In genomic region chr1:218344814-218345672, GRCh38 we compare ENCODE assay signal across 1 cellular context.
TF ChIP-seq lines count a peak whose summit lies in the region.

TSS of gene TGFB2 (plus strand) at chr1:218345336. CDS start at chr1:218346702, 1,366 bp downstream.

TF ChIP-seq in HCT116, 20 proteins besides CTCF, POLR2A, EP300 and RAD21 (continued from another document):
- no peak for TF ChIP-seq MAX (IDR thresholded peaks at IDR 0.05)
- no peak for TF ChIP-seq FOSL1 (IDR thresholded peaks at IDR 0.05; ENCODE audit: low read depth)
- no peak for TF ChIP-seq POLR2AphosphoS5 (IDR thresholded peaks at IDR 0.05; ENCODE audit: low read depth, low read length)
- no peak for TF ChIP-seq ATF3 (IDR thresholded peaks at IDR 0.05)
- TF ChIP-seq CEBPB (IDR thresholded peaks at IDR 0.05; ENCODE audit: low read depth), result no peak
- no peak for TF ChIP-seq SRF (IDR thresholded peaks at IDR 0.05; ENCODE audit: low read depth)
- no peak for TF ChIP-seq EZH2phosphoT487 (IDR thresholded peaks at IDR 0.05; ENCODE audit: borderline replicate concordance)
- no peak for TF ChIP-seq ELF1 (IDR thresholded peaks at IDR 0.05; ENCODE audit: borderline replicate concordance, low read depth)
- TF ChIP-seq JUND (IDR thresholded peaks at IDR 0.05), result no peak
- no peak for TF ChIP-seq EGR1 (IDR thresholded peaks at IDR 0.05; ENCODE audit: low read depth)
- no peak for TF ChIP-seq SIN3A (IDR thresholded peaks at IDR 0.05; ENCODE audit: low read depth)
- TF ChIP-seq SP1 (IDR thresholded peaks at IDR 0.05; ENCODE audit: low read depth), result no peak
- TF ChIP-seq YY1 (IDR thresholded peaks at IDR 0.05; ENCODE audit: extremely low read depth, insufficient replicate concordance, low read depth, low read length), result no peak
- TF ChIP-seq ZFX (IDR thresholded peaks at IDR 0.05), result no peak
